7 cellular contexts compared by ENCODE assay signal in the genomic region with DNA sequence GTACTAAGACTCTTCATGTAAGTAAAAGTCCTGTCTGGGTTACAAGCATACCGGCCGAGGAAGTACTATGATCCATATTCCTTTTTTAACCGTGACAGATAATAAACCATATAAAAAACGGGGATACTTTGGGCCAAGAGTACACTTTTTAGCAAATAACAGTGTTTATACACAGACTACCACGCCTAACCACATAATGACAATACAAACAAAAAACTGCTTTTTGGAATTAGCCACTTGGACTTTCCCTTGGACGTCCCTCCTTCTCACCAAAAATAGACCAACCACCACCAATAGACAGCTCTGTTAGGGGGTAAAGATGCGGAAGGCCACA. TPM values are rescaled to one million over a fixed set of nuclear protein-coding genes. Genes with fewer than 3 reads are reported as not detected.
DNase-seq lines count a peak whose midpoint lies in the region; ATAC-seq and TF ChIP-seq lines count a peak whose summit lies in the region.

No MANE protein-coding gene starts in this region.

- intact Hi-C loops in activated T-helper 1 cell treated with anti-CD3 and anti-CD28 coated beads, Interleukin-12 subunit alpha, Interleukin-12 subunit beta, Interleukin-2, Interleukin-4 antibody, amounts not matched to agents 30 ng/mL and 10 ng/mL and 1 ng/mL, durations not matched to agents 14 hours and 24 hours and 36 hours (cut with micrococcal nuclease) = no loop called here

- H3K4me1 Mint-ChIP-seq in HFFc6 (ENCODE audit: low read depth) = peaks cover 31% of the 10 kb centered on the region
- H3K4me1 Mint-ChIP-seq in activated T-helper 1 cell treated with anti-CD3 and anti-CD28 coated beads, Interleukin-12 subunit alpha, Interleukin-12 subunit beta, Interleukin-2, Interleukin-4 antibody, amounts not matched to agents 30 ng/mL and 10 ng/mL and 1 ng/mL, durations not matched to agents 14 hours and 24 hours and 36 hours (ENCODE audit: low read depth) = peaks cover 36% of the 10 kb centered on the region
- peaks cover 24% of the 10 kb centered on the region for H3K4me1 Mint-ChIP-seq in stimulated activated naive CD8-positive, alpha-beta T cell treated with anti-CD3 and anti-CD28 coated beads, Interleukin-15, amount 100 ng/mL, for 72 hours

- DNase-seq in HFFc6 (no peak), islet precursor cell (no peak)
- DNase-seq in activated T-helper 1 cell treated with anti-CD3 and anti-CD28 coated beads, Interleukin-12 subunit alpha, Interleukin-12 subunit beta, Interleukin-2, Interleukin-4 antibody, amounts not matched to agents 30 ng/mL and 10 ng/mL and 1 ng/mL, durations not matched to agents 14 hours and 24 hours and 36 hours (ENCODE audit: low spot score) = no peak
- no peak for DNase-seq in stimulated activated naive CD8-positive, alpha-beta T cell treated with anti-CD3 and anti-CD28 coated beads, Interleukin-15, amount 100 ng/mL, for 72 hours
- no peak for DNase-seq in activated effector memory CD4-positive, alpha-beta T cell treated with Interleukin-2 at 50 U/mL for 16 hours
- no peak for DNase-seq in activated CD4-positive, CD25-positive, alpha-beta regulatory T cell treated with anti-CD3 and anti-CD28 coated beads, Interleukin-2, amount 50 U/mL, for 72 hours

- no peaks in the 10 kb centered on the region for H3K9me3 ChIP-seq in iPS-18c (ENCODE audit: control insufficient read depth, insufficient read depth, low read length)

- no peaks in the 10 kb centered on the region for H3K9me3 Mint-ChIP-seq in HFFc6
- H3K9me3 Mint-ChIP-seq in activated T-helper 1 cell treated with anti-CD3 and anti-CD28 coated beads, Interleukin-12 subunit alpha, Interleukin-12 subunit beta, Interleukin-2, Interleukin-4 antibody, amounts not matched to agents 30 ng/mL and 10 ng/mL and 1 ng/mL, durations not matched to agents 14 hours and 24 hours and 36 hours = no peaks in the 10 kb centered on the region
- H3K9me3 Mint-ChIP-seq in stimulated activated naive CD8-positive, alpha-beta T cell treated with anti-CD3 and anti-CD28 coated beads, Interleukin-15, amount 100 ng/mL, for 72 hours = no peaks in the 10 kb centered on the region

- ATAC-seq in stimulated activated naive CD8-positive, alpha-beta T cell treated with anti-CD3 and anti-CD28 coated beads, Interleukin-15, amount 100 ng/mL, for 72 hours = no peak

- peak overlapping the region; percentile 100 for H3K4me3 Mint-ChIP-seq in HFFc6
- H3K4me3 Mint-ChIP-seq in activated T-helper 1 cell treated with anti-CD3 and anti-CD28 coated beads, Interleukin-12 subunit alpha, Interleukin-12 subunit beta, Interleukin-2, Interleukin-4 antibody, amounts not matched to agents 30 ng/mL and 10 ng/mL and 1 ng/mL, durations not matched to agents 14 hours and 24 hours and 36 hours = peak overlapping the region; percentile 99
- peak overlapping the region; percentile 91 to 97 for H3K4me3 Mint-ChIP-seq in stimulated activated naive CD8-positive, alpha-beta T cell treated with anti-CD3 and anti-CD28 coated beads, Interleukin-15, amount 100 ng/mL, for 72 hours

- H3K27me3 Mint-ChIP-seq in HFFc6 (ENCODE audit: insufficient read depth) = no peaks in the 10 kb centered on the region
- H3K27me3 Mint-ChIP-seq in activated T-helper 1 cell treated with anti-CD3 and anti-CD28 coated beads, Interleukin-12 subunit alpha, Interleukin-12 subunit beta, Interleukin-2, Interleukin-4 antibody, amounts not matched to agents 30 ng/mL and 10 ng/mL and 1 ng/mL, durations not matched to agents 14 hours and 24 hours and 36 hours (ENCODE audit: insufficient read depth) = peaks cover 14% of the 10 kb centered on the region
- peaks cover 8% of the 10 kb centered on the region for H3K27me3 Mint-ChIP-seq in stimulated activated naive CD8-positive, alpha-beta T cell treated with anti-CD3 and anti-CD28 coated beads, Interleukin-15, amount 100 ng/mL, for 72 hours

- no peak for TF ChIP-seq CTCF in HFFc6 (IDR thresholded peaks at IDR 0.05)

- peak overlapping the region; percentile 87 for H3K27ac Mint-ChIP-seq in HFFc6
- H3K27ac Mint-ChIP-seq in activated T-helper 1 cell treated with anti-CD3 and anti-CD28 coated beads, Interleukin-12 subunit alpha, Interleukin-12 subunit beta, Interleukin-2, Interleukin-4 antibody, amounts not matched to agents 30 ng/mL and 10 ng/mL and 1 ng/mL, durations not matched to agents 14 hours and 24 hours and 36 hours = peak overlapping the region; percentile 93
- peak overlapping the region; percentile 95 to 96 for H3K27ac Mint-ChIP-seq in stimulated activated naive CD8-positive, alpha-beta T cell treated with anti-CD3 and anti-CD28 coated beads, Interleukin-15, amount 100 ng/mL, for 72 hours

- H3K4me3 ChIP-seq in iPS-18c (ENCODE audit: insufficient read depth, low read depth, low read length) = peak overlapping the region; percentile 83

- no peaks in the 10 kb centered on the region; the same call in none of the 2 replicates for H3K36me3 Mint-ChIP-seq in HFFc6 (ENCODE audit: low read depth)
- H3K36me3 Mint-ChIP-seq in activated T-helper 1 cell treated with anti-CD3 and anti-CD28 coated beads, Interleukin-12 subunit alpha, Interleukin-12 subunit beta, Interleukin-2, Interleukin-4 antibody, amounts not matched to agents 30 ng/mL and 10 ng/mL and 1 ng/mL, durations not matched to agents 14 hours and 24 hours and 36 hours (ENCODE audit: low read depth) = peaks cover 9% of the 10 kb centered on the region

RNA-seq across cellular contexts. Expression of a gene that starts 0.8 kb away (rescaled TPM):
- total RNA-seq in HFFc6 (2021; fragmentation: NEBNext Ultra II Directional; extraction: Animal tissue kit (Norgen Biotek cat#: 25700)) = 10 to 100 TPM; 25.2 to 31.4 (median 28.4) TPM
- 14.5 and 16.2 TPM in 2 replicates for total RNA-seq in activated T-helper 1 cell treated with anti-CD3 and anti-CD28 coated beads, Interleukin-12 subunit alpha, Interleukin-12 subunit beta, Interleukin-2, Interleukin-4 antibody, amounts not matched to agents 30 ng/mL and 10 ng/mL and 1 ng/mL, durations not matched to agents 14 hours and 24 hours and 36 hours
